Comparison of ENCODE assay signal across 15 cellular contexts in the genomic region with DNA sequence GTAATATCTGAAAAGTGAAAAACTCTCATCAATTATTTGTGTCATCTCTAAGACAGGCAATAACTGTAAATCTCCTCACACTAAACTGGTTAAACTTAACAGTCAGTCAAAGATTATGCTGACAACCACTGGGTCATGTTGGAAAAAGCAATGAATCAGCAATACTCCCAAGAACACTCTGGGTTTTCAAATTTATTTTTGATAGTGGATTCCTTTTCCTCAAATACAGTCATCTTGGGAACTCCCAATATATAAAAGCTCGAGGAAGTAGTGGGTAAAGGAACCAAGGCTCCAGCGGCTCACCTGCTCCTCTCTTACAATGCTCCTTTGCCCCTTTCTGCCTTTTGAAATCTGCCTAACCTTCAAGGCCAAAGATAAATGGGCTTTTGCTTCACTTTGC.
A peak's percentile ranks its signal among the peaks of the same experiment; 100 is the strongest.
DNase-seq lines count a peak whose midpoint lies in the region; ATAC-seq and TF ChIP-seq lines count a peak whose summit lies in the region.
"Had no signal": no experiment of that assay in that cellular context is flagged by ENCODE, and none has a peak within 500 bp of the region (broad histone marks: within the 10 kb centered on the region; RNA-seq: fewer than 3 reads in every experiment).

No MANE protein-coding gene starts in this region.

- no peak for TF ChIP-seq CTCF in RWPE2 (IDR thresholded peaks at IDR 0.05; ENCODE audit: poor library complexity, severe bottlenecking)
- no peak for TF ChIP-seq CTCF in osteocyte (IDR thresholded peaks at IDR 0.05)

- H3K27ac ChIP-seq in RWPE2 (ENCODE audit: poor library complexity, severe bottlenecking) (peak overlapping the region; percentile 78), epithelial cell of prostate (peak overlapping the region; percentile 74)
- H3K27ac ChIP-seq: C4-2B had no signal

- no peak overlapping the region for H3K4me3 ChIP-seq in RWPE2 (ENCODE audit: severe bottlenecking)

- H3K27me3 Mint-ChIP-seq in osteocyte (ENCODE audit: unreplicated experiment): no peaks in the 10 kb centered on the region

- ATAC-seq in RWPE2 (ENCODE audit: low read depth): peak; percentile 11; the same call in 1 of the 3 replicates
- no peak for ATAC-seq in HG03457 (IDR thresholded peaks at IDR 0.05; ENCODE audit: unreplicated experiment)
- ATAC-seq: stimulated activated naive CD8-positive, alpha-beta T cell treated with anti-CD3 and anti-CD28 coated beads, Interleukin-15, amount 100 ng/mL, for 72 hours had no signal

- H3K4me1 ChIP-seq in RWPE2 (ENCODE audit: insufficient read depth, poor library complexity, severe bottlenecking): peaks cover 26% of the 10 kb centered on the region

- DNase-seq in ELR (ENCODE audit: low read depth) (peak; percentile 40), RWPE2 (ENCODE audit: low spot score) (no peak), epithelial cell of prostate (ENCODE audit: low read depth, low spot score) (no peak), osteocyte (ENCODE audit: extremely low spot score, unreplicated experiment) (no peak), NCI-H1048 (lab: John Stamatoyannopoulos, UW) (no peak), DMS114 treated with DMSO at 0.1 percent for 48 hours (lab: John Stamatoyannopoulos, UW; ENCODE audit: unreplicated experiment) (no peak)
- no peak for DNase-seq in activated T-cell treated with anti-CD3 and anti-CD28 coated beads, Interleukin-2, amount 50 U/mL, for 1 hour
- DNase-seq: activated CD4-positive, CD25-positive, alpha-beta regulatory T cell; activated CD8-positive, alpha-beta memory T cell treated with anti-CD3 and anti-CD28 coated beads, Interleukin-2, amount 50 U/mL, for 48 hours; GF-D8; KG1; NCI-H1694; stimulated activated naive CD8-positive, alpha-beta T cell treated with anti-CD3 and anti-CD28 coated beads, Interleukin-15, amount 100 ng/mL, for 72 hours had no signal

- no peaks in the 10 kb centered on the region for H3K36me3 ChIP-seq in RWPE2 (ENCODE audit: low read depth)

- peaks cover 33% of the 10 kb centered on the region for H3K4me1 Mint-ChIP-seq in osteocyte (ENCODE audit: unreplicated experiment)

- H3K9me3 ChIP-seq in RWPE2 (ENCODE audit: severe bottlenecking): no peaks in the 10 kb centered on the region

- peak overlapping the region; percentile 94 for H3K27ac Mint-ChIP-seq in osteocyte (ENCODE audit: unreplicated experiment)

- H3K9me3 Mint-ChIP-seq in osteocyte (ENCODE audit: unreplicated experiment): no peaks in the 10 kb centered on the region
- H3K9me3 Mint-ChIP-seq: stimulated activated naive CD8-positive, alpha-beta T cell treated with anti-CD3 and anti-CD28 coated beads, Interleukin-15, amount 100 ng/mL, for 72 hours had no signal

- no peak overlapping the region for H3K4me3 Mint-ChIP-seq in osteocyte (ENCODE audit: unreplicated experiment)
- H3K4me3 Mint-ChIP-seq: stimulated activated naive CD8-positive, alpha-beta T cell treated with anti-CD3 and anti-CD28 coated beads, Interleukin-15, amount 100 ng/mL, for 72 hours had no signal

- H3K36me3 Mint-ChIP-seq in osteocyte (ENCODE audit: unreplicated experiment): peaks cover 2% of the 10 kb centered on the region

- peaks cover 2% of the 10 kb centered on the region for H3K27me3 ChIP-seq in RWPE2 (ENCODE audit: insufficient read depth, poor library complexity, severe bottlenecking)
